In the genomic region with DNA sequence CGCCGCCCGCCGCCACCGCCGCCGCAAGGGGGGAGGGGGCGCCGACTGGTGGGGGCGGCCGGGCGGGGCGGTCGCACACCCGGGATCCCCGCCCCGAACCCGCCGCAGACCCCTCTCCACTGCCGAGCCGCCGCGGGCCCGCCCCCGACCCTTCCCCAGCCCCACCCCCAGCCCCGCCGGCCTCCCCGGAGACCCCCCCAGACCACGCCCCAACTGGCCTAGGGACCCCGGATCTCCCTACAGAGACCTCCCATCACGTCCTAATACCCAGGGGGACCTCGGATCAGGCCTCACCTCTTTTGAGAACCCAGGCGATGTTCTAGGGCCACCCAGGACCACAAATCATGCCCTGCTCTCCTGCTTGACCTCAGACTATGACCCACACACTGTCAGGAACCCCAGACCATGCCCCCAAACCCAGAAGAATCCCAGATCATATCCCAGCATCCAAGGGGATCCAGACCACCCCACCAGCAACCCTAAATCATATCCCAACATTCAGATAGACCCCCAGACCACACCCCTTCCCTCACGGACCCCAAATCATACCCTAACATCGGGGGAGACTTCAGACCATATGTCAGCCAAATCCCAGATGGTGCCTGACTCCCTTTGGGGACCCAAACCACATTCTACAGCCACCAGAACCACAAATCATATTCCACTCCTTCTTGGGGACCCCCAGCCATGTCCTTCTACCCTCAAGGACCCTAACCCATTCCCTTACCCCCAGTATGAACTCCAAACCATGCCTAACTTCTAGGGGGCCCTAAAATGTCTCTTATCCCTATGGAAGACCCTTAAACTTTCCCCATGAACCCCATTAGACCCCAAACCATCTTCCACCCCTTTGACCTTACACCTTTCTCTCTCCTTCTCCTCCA, we compare ENCODE assay signal across 1 cellular context.
TF ChIP-seq lines count a peak whose summit lies in the region.

No MANE protein-coding gene starts in this region.

TF ChIP-seq in HEK293, 187 proteins besides CTCF, POLR2A, EP300 and RAD21 (continued from another document and continues in another):
- TF ChIP-seq, protein P1, sequence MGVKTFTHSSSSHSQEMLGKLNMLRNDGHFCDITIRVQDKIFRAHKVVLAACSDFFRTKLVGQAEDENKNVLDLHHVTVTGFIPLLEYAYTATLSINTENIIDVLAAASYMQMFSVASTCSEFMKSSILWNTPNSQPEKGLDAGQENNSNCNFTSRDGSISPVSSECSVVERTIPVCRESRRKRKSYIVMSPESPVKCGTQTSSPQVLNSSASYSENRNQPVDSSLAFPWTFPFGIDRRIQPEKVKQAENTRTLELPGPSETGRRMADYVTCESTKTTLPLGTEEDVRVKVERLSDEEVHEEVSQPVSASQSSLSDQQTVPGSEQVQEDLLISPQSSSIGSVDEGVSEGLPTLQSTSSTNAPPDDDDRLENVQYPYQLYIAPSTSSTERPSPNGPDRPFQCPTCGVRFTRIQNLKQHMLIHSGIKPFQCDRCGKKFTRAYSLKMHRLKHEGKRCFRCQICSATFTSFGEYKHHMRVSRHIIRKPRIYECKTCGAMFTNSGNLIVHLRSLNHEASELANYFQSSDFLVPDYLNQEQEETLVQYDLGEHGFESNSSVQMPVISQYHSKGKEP (tag by site-specific recombination; IDR thresholded peaks at IDR 0.05) = no peak
- TF ChIP-seq, protein P2, sequence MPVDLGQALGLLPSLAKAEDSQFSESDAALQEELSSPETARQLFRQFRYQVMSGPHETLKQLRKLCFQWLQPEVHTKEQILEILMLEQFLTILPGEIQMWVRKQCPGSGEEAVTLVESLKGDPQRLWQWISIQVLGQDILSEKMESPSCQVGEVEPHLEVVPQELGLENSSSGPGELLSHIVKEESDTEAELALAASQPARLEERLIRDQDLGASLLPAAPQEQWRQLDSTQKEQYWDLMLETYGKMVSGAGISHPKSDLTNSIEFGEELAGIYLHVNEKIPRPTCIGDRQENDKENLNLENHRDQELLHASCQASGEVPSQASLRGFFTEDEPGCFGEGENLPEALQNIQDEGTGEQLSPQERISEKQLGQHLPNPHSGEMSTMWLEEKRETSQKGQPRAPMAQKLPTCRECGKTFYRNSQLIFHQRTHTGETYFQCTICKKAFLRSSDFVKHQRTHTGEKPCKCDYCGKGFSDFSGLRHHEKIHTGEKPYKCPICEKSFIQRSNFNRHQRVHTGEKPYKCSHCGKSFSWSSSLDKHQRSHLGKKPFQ (tag by site-specific recombination; IDR thresholded peaks at IDR 0.05) = no peak
- TF ChIP-seq KLF9 (tag by site-specific recombination; IDR thresholded peaks at IDR 0.05; ENCODE audit: low read depth) (peak; percentile 72), ZNF433 (tag by site-specific recombination; IDR thresholded peaks at IDR 0.05; ENCODE audit: low read depth) (no peak), ZNF391 (tag by site-specific recombination; IDR thresholded peaks at IDR 0.05; ENCODE audit: borderline replicate concordance, low read depth) (no peak; the same call in 1 of the 2 replicates), ZNF214 (tag by site-specific recombination; IDR thresholded peaks at IDR 0.05; ENCODE audit: borderline replicate concordance) (no peak), ZNF510 (tag by site-specific recombination; IDR thresholded peaks at IDR 0.05; ENCODE audit: insufficient replicate concordance) (no peak), ZNF560 (tag by site-specific recombination; IDR thresholded peaks at IDR 0.05; ENCODE audit: borderline replicate concordance) (no peak), OSR2 (tag by site-specific recombination; IDR thresholded peaks at IDR 0.05) (no peak), ZNF501 (tag by site-specific recombination; IDR thresholded peaks at IDR 0.05) (no peak), ZBTB1 (tag by site-specific recombination; IDR thresholded peaks at IDR 0.05) (no peak), ZNF239 (tag by site-specific recombination; IDR thresholded peaks at IDR 0.05) (peak; percentile 33; the same call in 1 of the 2 replicates), ZNF112 (tag by site-specific recombination; IDR thresholded peaks at IDR 0.05) (no peak), ZXDB (tag by site-specific recombination; IDR thresholded peaks at IDR 0.05) (no peak), ZNF324 (tag by site-specific recombination; IDR thresholded peaks at IDR 0.05) (no peak), BCL11B (tag by site-specific recombination; IDR thresholded peaks at IDR 0.05; ENCODE audit: low read depth) (peak; percentile 82), GLI2 (tag by site-specific recombination; IDR thresholded peaks at IDR 0.05; ENCODE audit: borderline replicate concordance, low read depth) (no peak), RBAK (tag by site-specific recombination; IDR thresholded peaks at IDR 0.05) (peak; percentile 14; the same call in 1 of the 2 replicates), ZNF664 (tag by site-specific recombination; IDR thresholded peaks at IDR 0.05) (no peak), ZNF596 (tag by site-specific recombination; IDR thresholded peaks at IDR 0.05) (no peak), ZNF48 (tag by site-specific recombination; IDR thresholded peaks at IDR 0.05) (no peak), ZNF394 (tag by site-specific recombination; IDR thresholded peaks at IDR 0.05; ENCODE audit: borderline replicate concordance) (no peak), ZNF354C (tag by site-specific recombination; IDR thresholded peaks at IDR 0.05; ENCODE audit: borderline replicate concordance, low read depth) (no peak), ZNF335 (tag by site-specific recombination; conservative IDR thresholded peaks at IDR 0.05) (peak; percentile 86), ZNF777 (tag by site-specific recombination; IDR thresholded peaks at IDR 0.05; ENCODE audit: borderline replicate concordance) (peak; percentile 66; the same call in 1 of the 2 replicates), GLIS1 (tag by site-specific recombination; IDR thresholded peaks at IDR 0.05) (peak; percentile 69), BCL11A (tag by site-specific recombination; IDR thresholded peaks at IDR 0.05; ENCODE audit: low read depth) (peak; percentile 39; the same call in 1 of the 2 replicates), ZNF610 (tag by site-specific recombination; IDR thresholded peaks at IDR 0.05; ENCODE audit: borderline replicate concordance) (no peak), ZNF843 (tag by site-specific recombination; IDR thresholded peaks at IDR 0.05) (no peak; the same call in 1 of the 2 replicates), ZNF701 (tag by site-specific recombination; IDR thresholded peaks at IDR 0.05) (no peak), ZFP69B (tag by site-specific recombination; IDR thresholded peaks at IDR 0.05) (no peak), REPIN1 (tag by site-specific recombination; IDR thresholded peaks at IDR 0.05; ENCODE audit: low read depth) (no peak), ZFHX2 (tag by site-specific recombination; conservative IDR thresholded peaks at IDR 0.05) (peak; percentile 22; the same call in 1 of the 2 replicates), ZNF768 (tag by site-specific recombination; IDR thresholded peaks at IDR 0.05) (no peak), ZNF544 (tag by site-specific recombination; IDR thresholded peaks at IDR 0.05) (no peak), ZSCAN30 (tag by site-specific recombination; IDR thresholded peaks at IDR 0.05) (no peak), ZNF114 (tag by site-specific recombination; IDR thresholded peaks at IDR 0.05) (no peak), ZNF530 (tag by site-specific recombination; IDR thresholded peaks at IDR 0.05; ENCODE audit: low read depth) (no peak), ZNF521 (tag by site-specific recombination; IDR thresholded peaks at IDR 0.05) (no peak), EGR2 (tag by site-specific recombination; IDR thresholded peaks at IDR 0.05; ENCODE audit: low read depth) (no peak), ZBTB48 (tag by site-specific recombination; IDR thresholded peaks at IDR 0.05) (peak; percentile 97), ZSCAN23 (tag by site-specific recombination; IDR thresholded peaks at IDR 0.05) (no peak), HOXC10 (CRISPR knock-in tag; IDR thresholded peaks at IDR 0.05) (no peak), YY1 (tag by site-specific recombination; IDR thresholded peaks at IDR 0.05) (no peak), KLF10 (tag by site-specific recombination; IDR thresholded peaks at IDR 0.05) (no peak), ZNF529 (tag by site-specific recombination; IDR thresholded peaks at IDR 0.05; ENCODE audit: insufficient replicate concordance) (no peak), ZNF76 (tag by site-specific recombination; IDR thresholded peaks at IDR 0.05; ENCODE audit: borderline replicate concordance, low read depth) (no peak; the same call in 1 of the 2 replicates), ZNF837 (tag by site-specific recombination; IDR thresholded peaks at IDR 0.05) (no peak), ZBTB20 (tag by site-specific recombination; IDR thresholded peaks at IDR 0.05) (peak; percentile 72; the same call in 1 of the 2 replicates), SP7 (tag by site-specific recombination; IDR thresholded peaks at IDR 0.05) (no peak), KLF16 (tag by site-specific recombination; IDR thresholded peaks at IDR 0.05) (no peak), ZNF629 (tag by site-specific recombination; IDR thresholded peaks at IDR 0.05) (no peak), ZIC2 (tag by site-specific recombination; IDR thresholded peaks at IDR 0.05) (no peak), MEIS1 (CRISPR knock-in tag; IDR thresholded peaks at IDR 0.05; ENCODE audit: borderline replicate concordance) (no peak), ZNF776 (tag by site-specific recombination; IDR thresholded peaks at IDR 0.05; ENCODE audit: borderline replicate concordance) (no peak)
- TF ChIP-seq, protein P3, sequence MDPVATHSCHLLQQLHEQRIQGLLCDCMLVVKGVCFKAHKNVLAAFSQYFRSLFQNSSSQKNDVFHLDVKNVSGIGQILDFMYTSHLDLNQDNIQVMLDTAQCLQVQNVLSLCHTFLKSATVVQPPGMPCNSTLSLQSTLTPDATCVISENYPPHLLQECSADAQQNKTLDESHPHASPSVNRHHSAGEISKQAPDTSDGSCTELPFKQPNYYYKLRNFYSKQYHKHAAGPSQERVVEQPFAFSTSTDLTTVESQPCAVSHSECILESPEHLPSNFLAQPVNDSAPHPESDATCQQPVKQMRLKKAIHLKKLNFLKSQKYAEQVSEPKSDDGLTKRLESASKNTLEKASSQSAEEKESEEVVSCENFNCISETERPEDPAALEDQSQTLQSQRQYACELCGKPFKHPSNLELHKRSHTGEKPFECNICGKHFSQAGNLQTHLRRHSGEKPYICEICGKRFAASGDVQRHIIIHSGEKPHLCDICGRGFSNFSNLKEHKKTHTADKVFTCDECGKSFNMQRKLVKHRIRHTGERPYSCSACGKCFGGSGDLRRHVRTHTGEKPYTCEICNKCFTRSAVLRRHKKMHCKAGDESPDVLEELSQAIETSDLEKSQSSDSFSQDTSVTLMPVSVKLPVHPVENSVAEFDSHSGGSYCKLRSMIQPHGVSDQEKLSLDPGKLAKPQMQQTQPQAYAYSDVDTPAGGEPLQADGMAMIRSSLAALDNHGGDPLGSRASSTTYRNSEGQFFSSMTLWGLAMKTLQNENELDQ (tag by site-specific recombination; IDR thresholded peaks at IDR 0.05; ENCODE audit: low read depth) = no peak
- TF ChIP-seq, protein P4, sequence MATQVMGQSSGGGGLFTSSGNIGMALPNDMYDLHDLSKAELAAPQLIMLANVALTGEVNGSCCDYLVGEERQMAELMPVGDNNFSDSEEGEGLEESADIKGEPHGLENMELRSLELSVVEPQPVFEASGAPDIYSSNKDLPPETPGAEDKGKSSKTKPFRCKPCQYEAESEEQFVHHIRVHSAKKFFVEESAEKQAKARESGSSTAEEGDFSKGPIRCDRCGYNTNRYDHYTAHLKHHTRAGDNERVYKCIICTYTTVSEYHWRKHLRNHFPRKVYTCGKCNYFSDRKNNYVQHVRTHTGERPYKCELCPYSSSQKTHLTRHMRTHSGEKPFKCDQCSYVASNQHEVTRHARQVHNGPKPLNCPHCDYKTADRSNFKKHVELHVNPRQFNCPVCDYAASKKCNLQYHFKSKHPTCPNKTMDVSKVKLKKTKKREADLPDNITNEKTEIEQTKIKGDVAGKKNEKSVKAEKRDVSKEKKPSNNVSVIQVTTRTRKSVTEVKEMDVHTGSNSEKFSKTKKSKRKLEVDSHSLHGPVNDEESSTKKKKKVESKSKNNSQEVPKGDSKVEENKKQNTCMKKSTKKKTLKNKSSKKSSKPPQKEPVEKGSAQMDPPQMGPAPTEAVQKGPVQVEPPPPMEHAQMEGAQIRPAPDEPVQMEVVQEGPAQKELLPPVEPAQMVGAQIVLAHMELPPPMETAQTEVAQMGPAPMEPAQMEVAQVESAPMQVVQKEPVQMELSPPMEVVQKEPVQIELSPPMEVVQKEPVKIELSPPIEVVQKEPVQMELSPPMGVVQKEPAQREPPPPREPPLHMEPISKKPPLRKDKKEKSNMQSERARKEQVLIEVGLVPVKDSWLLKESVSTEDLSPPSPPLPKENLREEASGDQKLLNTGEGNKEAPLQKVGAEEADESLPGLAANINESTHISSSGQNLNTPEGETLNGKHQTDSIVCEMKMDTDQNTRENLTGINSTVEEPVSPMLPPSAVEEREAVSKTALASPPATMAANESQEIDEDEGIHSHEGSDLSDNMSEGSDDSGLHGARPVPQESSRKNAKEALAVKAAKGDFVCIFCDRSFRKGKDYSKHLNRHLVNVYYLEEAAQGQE (tag by site-specific recombination; IDR thresholded peaks at IDR 0.05) = no peak
- TF ChIP-seq, protein P5, sequence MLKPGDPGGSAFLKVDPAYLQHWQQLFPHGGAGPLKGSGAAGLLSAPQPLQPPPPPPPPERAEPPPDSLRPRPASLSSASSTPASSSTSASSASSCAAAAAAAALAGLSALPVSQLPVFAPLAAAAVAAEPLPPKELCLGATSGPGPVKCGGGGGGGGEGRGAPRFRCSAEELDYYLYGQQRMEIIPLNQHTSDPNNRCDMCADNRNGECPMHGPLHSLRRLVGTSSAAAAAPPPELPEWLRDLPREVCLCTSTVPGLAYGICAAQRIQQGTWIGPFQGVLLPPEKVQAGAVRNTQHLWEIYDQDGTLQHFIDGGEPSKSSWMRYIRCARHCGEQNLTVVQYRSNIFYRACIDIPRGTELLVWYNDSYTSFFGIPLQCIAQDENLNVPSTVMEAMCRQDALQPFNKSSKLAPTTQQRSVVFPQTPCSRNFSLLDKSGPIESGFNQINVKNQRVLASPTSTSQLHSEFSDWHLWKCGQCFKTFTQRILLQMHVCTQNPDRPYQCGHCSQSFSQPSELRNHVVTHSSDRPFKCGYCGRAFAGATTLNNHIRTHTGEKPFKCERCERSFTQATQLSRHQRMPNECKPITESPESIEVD (tag by site-specific recombination; IDR thresholded peaks at IDR 0.05) = no peak
- TF ChIP-seq, protein P6, sequence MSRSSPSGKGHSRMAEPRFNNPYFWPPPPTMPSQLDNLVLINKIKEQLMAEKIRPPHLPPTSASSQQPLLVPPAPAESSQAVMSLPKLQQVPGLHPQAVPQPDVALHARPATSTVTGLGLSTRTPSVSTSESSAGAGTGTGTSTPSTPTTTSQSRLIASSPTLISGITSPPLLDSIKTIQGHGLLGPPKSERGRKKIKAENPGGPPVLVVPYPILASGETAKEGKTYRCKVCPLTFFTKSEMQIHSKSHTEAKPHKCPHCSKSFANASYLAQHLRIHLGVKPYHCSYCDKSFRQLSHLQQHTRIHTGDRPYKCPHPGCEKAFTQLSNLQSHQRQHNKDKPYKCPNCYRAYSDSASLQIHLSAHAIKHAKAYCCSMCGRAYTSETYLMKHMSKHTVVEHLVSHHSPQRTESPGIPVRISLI (tag by site-specific recombination; IDR thresholded peaks at IDR 0.05) = no peak
